9 cellular contexts compared by ENCODE assay signal in genomic region chr3:63818282-63819150, GRCh38. TPM values are rescaled to one million over a fixed set of nuclear protein-coding genes. Genes with fewer than 3 reads are reported as not detected.
A peak's percentile ranks its signal among the peaks of the same experiment; 100 is the strongest.
DNase-seq lines count a peak whose midpoint lies in the region; ATAC-seq and TF ChIP-seq lines count a peak whose summit lies in the region.
"Had no signal": no experiment of that assay in that cellular context is flagged by ENCODE, and none has a peak within 500 bp of the region (broad histone marks: within the 10 kb centered on the region; RNA-seq: fewer than 3 reads in every experiment).

No MANE protein-coding gene starts in this region.

- TF ChIP-seq CTCF in BJ (IDR thresholded peaks at IDR 0.05; ENCODE audit: insufficient read depth, low read depth, low read length) (peak; percentile 72), Panc1 (IDR thresholded peaks at IDR 0.05) (peak; percentile 76), fibroblast of the aortic adventitia (IDR thresholded peaks at IDR 0.05; ENCODE audit: insufficient read depth, low read length) (peak; percentile 80), osteoblast (IDR thresholded peaks at IDR 0.05; ENCODE audit: extremely low read depth, low read depth, low read length) (peak; percentile 91), upper lobe of left lung (IDR thresholded peaks at IDR 0.05) (peak; percentile 67 to 88 (median 82))

- H3K79me2 ChIP-seq in osteoblast (ENCODE audit: insufficient read depth, low read length), result no peaks in the 10 kb centered on the region

- H3K9me3 ChIP-seq in Panc1 (ENCODE audit: control insufficient read depth, insufficient read depth, low read depth, low read length) (no peaks in the 10 kb centered on the region), osteoblast (ENCODE audit: low read depth, low read length) (no peaks in the 10 kb centered on the region), upper lobe of left lung (no peaks in the 10 kb centered on the region)

- H3K4me3 ChIP-seq in BJ (ENCODE audit: low read depth, low read length) (no peak overlapping the region), Panc1 (ENCODE audit: low read depth in 2 of 2, low read length in 2 of 2) (no peak overlapping the region), fibroblast of the aortic adventitia (ENCODE audit: low read depth, low read length) (no peak overlapping the region), osteoblast (ENCODE audit: insufficient read depth, low read length) (no peak overlapping the region), upper lobe of left lung (no peak overlapping the region)

- ATAC-seq in GM19043 (IDR thresholded peaks at IDR 0.05; ENCODE audit: low read depth, unreplicated experiment) (peak; percentile 69), Panc1 (no peak), upper lobe of left lung (ENCODE audit: low FRiP score in 2 of 2) (peak; percentile 67 to 87)

- in situ Hi-C loops in Panc1 (cut with HindIII; ENCODE audit: low pct_unique_long_range_greater_than_20kb, low sequenced_read_pairs), result no loop called here

- intact Hi-C loops in Panc1 (cut with micrococcal nuclease; ENCODE audit: unreplicated experiment), result loop anchor here (1.0 kb wide), 1 partner anchor 467 kb away; no protein-coding TSS in a partner anchor
- intact Hi-C loops in activated T-helper 1 cell treated with anti-CD3 and anti-CD28 coated beads, Interleukin-12 subunit alpha, Interleukin-12 subunit beta, Interleukin-2, Interleukin-4 antibody, amounts not matched to agents 30 ng/mL and 10 ng/mL and 1 ng/mL, durations not matched to agents 14 hours and 24 hours and 36 hours (cut with micrococcal nuclease), result loop anchor here (1.0 kb wide), 1 partner anchor 467 kb away; no protein-coding TSS in a partner anchor

- H3K36me3 ChIP-seq in BJ (ENCODE audit: control insufficient read depth, insufficient read depth, low read length), result no peaks in the 10 kb centered on the region
- no peaks in the 10 kb centered on the region for H3K36me3 ChIP-seq in Panc1 (ENCODE audit: control insufficient read depth, insufficient read depth, low read length)
- H3K36me3 ChIP-seq in osteoblast (ENCODE audit: insufficient read depth, low read length), result no peaks in the 10 kb centered on the region
- H3K36me3 ChIP-seq in upper lobe of left lung, result no peaks in the 10 kb centered on the region

- DNase-seq in BJ (ENCODE audit: low read depth) (no peak), HS-5 (ENCODE audit: low read depth) (peak; percentile 36), Panc1 (ENCODE audit: low read depth, low spot score) (peak; percentile 54), fibroblast of the aortic adventitia (ENCODE audit: low read depth) (peak; percentile 79), osteoblast (ENCODE audit: insufficient read length, low spot score, missing footprints) (peak; percentile 68), upper lobe of left lung (peak in 1 of 2 donors; percentile 58)
- DNase-seq in activated T-helper 1 cell treated with anti-CD3 and anti-CD28 coated beads, Interleukin-12 subunit alpha, Interleukin-12 subunit beta, Interleukin-2, Interleukin-4 antibody, amounts not matched to agents 30 ng/mL and 10 ng/mL and 1 ng/mL, durations not matched to agents 14 hours and 24 hours and 36 hours (ENCODE audit: low spot score), result peak; percentile 34

- H3K4me1 ChIP-seq in Panc1 (ENCODE audit: control insufficient read depth, insufficient read depth, low read length), result no peaks in the 10 kb centered on the region
- H3K4me1 ChIP-seq in osteoblast (ENCODE audit: insufficient read depth, low read length), result no peaks in the 10 kb centered on the region
- H3K4me1 ChIP-seq in upper lobe of left lung, result peaks cover 0 to 5% (median 3%) of the 10 kb centered on the region in 4 donors

- H3K36me3 Mint-ChIP-seq in activated T-helper 1 cell treated with anti-CD3 and anti-CD28 coated beads, Interleukin-12 subunit alpha, Interleukin-12 subunit beta, Interleukin-2, Interleukin-4 antibody, amounts not matched to agents 30 ng/mL and 10 ng/mL and 1 ng/mL, durations not matched to agents 14 hours and 24 hours and 36 hours (ENCODE audit: low read depth), result peaks cover 3% of the 10 kb centered on the region

- H3K27ac ChIP-seq in Panc1 (ENCODE audit: low read length) (no peak overlapping the region), osteoblast (ENCODE audit: low read depth, low read length) (no peak overlapping the region), upper lobe of left lung (no peak overlapping the region)

- no peak for TF ChIP-seq POLR2A in upper lobe of left lung (IDR thresholded peaks at IDR 0.05)

- H3K27me3 Mint-ChIP-seq in activated T-helper 1 cell treated with anti-CD3 and anti-CD28 coated beads, Interleukin-12 subunit alpha, Interleukin-12 subunit beta, Interleukin-2, Interleukin-4 antibody, amounts not matched to agents 30 ng/mL and 10 ng/mL and 1 ng/mL, durations not matched to agents 14 hours and 24 hours and 36 hours (ENCODE audit: insufficient read depth), result no peaks in the 10 kb centered on the region

- no peak overlapping the region for H3K27ac Mint-ChIP-seq in activated T-helper 1 cell treated with anti-CD3 and anti-CD28 coated beads, Interleukin-12 subunit alpha, Interleukin-12 subunit beta, Interleukin-2, Interleukin-4 antibody, amounts not matched to agents 30 ng/mL and 10 ng/mL and 1 ng/mL, durations not matched to agents 14 hours and 24 hours and 36 hours

- H3K4me3 Mint-ChIP-seq in activated T-helper 1 cell treated with anti-CD3 and anti-CD28 coated beads, Interleukin-12 subunit alpha, Interleukin-12 subunit beta, Interleukin-2, Interleukin-4 antibody, amounts not matched to agents 30 ng/mL and 10 ng/mL and 1 ng/mL, durations not matched to agents 14 hours and 24 hours and 36 hours, result no peak overlapping the region

- TF ChIP-seq EP300 in upper lobe of left lung (IDR thresholded peaks at IDR 0.05), result no peak

- BruUV-seq in Panc1 (replicated peaks; lab: Mats Ljungman, UMichigan), result no TSS peak

- H3K9me3 Mint-ChIP-seq in activated T-helper 1 cell treated with anti-CD3 and anti-CD28 coated beads, Interleukin-12 subunit alpha, Interleukin-12 subunit beta, Interleukin-2, Interleukin-4 antibody, amounts not matched to agents 30 ng/mL and 10 ng/mL and 1 ng/mL, durations not matched to agents 14 hours and 24 hours and 36 hours, result no peaks in the 10 kb centered on the region

- no peaks in the 10 kb centered on the region for H3K27me3 ChIP-seq in BJ (ENCODE audit: control insufficient read depth, insufficient read depth, low read length)
- H3K27me3 ChIP-seq in Panc1 (ENCODE audit: control insufficient read depth, insufficient read depth, low read length), result no peaks in the 10 kb centered on the region
- no peaks in the 10 kb centered on the region for H3K27me3 ChIP-seq in osteoblast (ENCODE audit: insufficient read depth, low read length)
- H3K27me3 ChIP-seq in upper lobe of left lung, result no peaks in the 10 kb centered on the region

- POLR2A ChIA-PET in BJ (lab: Charles Lee) (no interaction called here), Panc1 (lab: Charles Lee) (no interaction called here)

- H4K20me1 ChIP-seq in osteoblast (ENCODE audit: insufficient read depth, low read length), result no peaks in the 10 kb centered on the region

- H3K4me2 ChIP-seq in osteoblast (ENCODE audit: insufficient read depth, low read length), result peak overlapping the region; percentile 20

- H2AFZ ChIP-seq in osteoblast (ENCODE audit: low read length), result no peak overlapping the region

- no peaks in the 10 kb centered on the region for H3K4me1 Mint-ChIP-seq in activated T-helper 1 cell treated with anti-CD3 and anti-CD28 coated beads, Interleukin-12 subunit alpha, Interleukin-12 subunit beta, Interleukin-2, Interleukin-4 antibody, amounts not matched to agents 30 ng/mL and 10 ng/mL and 1 ng/mL, durations not matched to agents 14 hours and 24 hours and 36 hours (ENCODE audit: low read depth)

- 34 to 40% methylated on average over 10 of the region's 10 CpGs for WGBS in upper lobe of left lung, 2 donors

- CTCF ChIA-PET in BJ (lab: Yijun Ruan, JAX), result interaction anchor here (0.7 to 11.6 kb wide), 23 partner anchors 10 to 1196 kb away, joined by 3 to 207 read pairs (median 5); no protein-coding TSS in a partner anchor
- CTCF ChIA-PET in Panc1 (lab: Charles Lee), result interaction anchor here (0.6 to 2.4 kb wide), 2 partner anchors 469 to 588 kb away, joined by 3 to 6 read pairs; no protein-coding TSS in a partner anchor

RNA-seq across cellular contexts. Expression of gene C3orf49, which starts 0.6 kb away (rescaled TPM):
- polyA plus RNA-seq in BJ (2011; rRNA removed), result not detected in 2 replicates
- polyA minus RNA-seq in BJ (2011; rRNA and poly(A)+ RNA removed), result not detected in 2 replicates
- not detected for total RNA-seq in Panc1 (2021; ENCODE audit: unreplicated experiment)
- polyA plus RNA-seq in Panc1 (2012; ENCODE audit: insufficient read length), result not detected
- total RNA-seq in activated T-helper 1 cell treated with anti-CD3 and anti-CD28 coated beads, Interleukin-12 subunit alpha, Interleukin-12 subunit beta, Interleukin-2, Interleukin-4 antibody, amounts not matched to agents 30 ng/mL and 10 ng/mL and 1 ng/mL, durations not matched to agents 14 hours and 24 hours and 36 hours, result not detected in 2 replicates
- not detected in 2 replicates for total RNA-seq in fibroblast of the aortic adventitia (ENCODE audit: low replicate concordance)
- total RNA-seq in osteoblast, result not detected in 2 replicates
- total RNA-seq in upper lobe of left lung, result not detected
- total RNA-seq: T-helper 1 cell treated with Interleukin-12 subunit alpha and Interleukin-12 subunit beta and Interleukin-4 antibody, amounts not matched to agents 30 ng/mL and 1 ng/mL, for 36 hours had no signal

RNA-seq across cellular contexts. Expression of gene THOC7, which starts 45.1 kb away (rescaled TPM):
- polyA plus RNA-seq in BJ (2011; rRNA removed), result 22.2 and 52.0 TPM in 2 replicates
- 3.5 and 5.0 TPM in 2 replicates for polyA minus RNA-seq in BJ (2011; rRNA and poly(A)+ RNA removed)
- total RNA-seq in Panc1 (2021; ENCODE audit: unreplicated experiment) (64.3 TPM), fibroblast of the aortic adventitia (ENCODE audit: low replicate concordance) (44.9 and 68.0 TPM in 2 replicates), osteoblast (34.8 and 42.3 TPM in 2 replicates), upper lobe of left lung (10 to 100 TPM; 16.2 to 77.7 (median 40.6) TPM)
- polyA plus RNA-seq in Panc1 (2012; ENCODE audit: insufficient read length), result 38.9 TPM
- total RNA-seq in activated T-helper 1 cell treated with anti-CD3 and anti-CD28 coated beads, Interleukin-12 subunit alpha, Interleukin-12 subunit beta, Interleukin-2, Interleukin-4 antibody, amounts not matched to agents 30 ng/mL and 10 ng/mL and 1 ng/mL, durations not matched to agents 14 hours and 24 hours and 36 hours, result 100 and 106 TPM in 2 replicates

RNA-seq across cellular contexts. Expression of gene ATXN7, which starts 45.2 kb away (rescaled TPM):
- 11.8 and 15.0 TPM in 2 replicates for polyA plus RNA-seq in BJ (2011; rRNA removed)
- polyA minus RNA-seq in BJ (2011; rRNA and poly(A)+ RNA removed), result 35.9 and 48.5 TPM in 2 replicates
- total RNA-seq in Panc1 (2021; ENCODE audit: unreplicated experiment) (17.3 TPM), fibroblast of the aortic adventitia (ENCODE audit: low replicate concordance) (8.6 and 21.0 TPM in 2 replicates), osteoblast (14.4 and 17.0 TPM in 2 replicates), upper lobe of left lung (10 to 100 TPM; 29.5 to 83.8 (median 42.3) TPM)
- polyA plus RNA-seq in Panc1 (2012; ENCODE audit: insufficient read length), result 8.8 TPM
- total RNA-seq in activated T-helper 1 cell treated with anti-CD3 and anti-CD28 coated beads, Interleukin-12 subunit alpha, Interleukin-12 subunit beta, Interleukin-2, Interleukin-4 antibody, amounts not matched to agents 30 ng/mL and 10 ng/mL and 1 ng/mL, durations not matched to agents 14 hours and 24 hours and 36 hours, result 40.7 and 48.2 TPM in 2 replicates
